10 cellular contexts compared by ENCODE assay signal in genomic region chr12:124380793-124381453, GRCh38.
DNase-seq lines count a peak whose midpoint lies in the region; ATAC-seq, FAIRE-seq and TF ChIP-seq lines count a peak whose summit lies in the region.
"Had no signal": no experiment of that assay in that cellular context is flagged by ENCODE, and none has a peak within 500 bp of the region (broad histone marks: within the 10 kb centered on the region; RNA-seq: fewer than 3 reads in every experiment).

No MANE protein-coding gene starts in this region.

- H3K4me3 ChIP-seq in small intestine (ENCODE audit: low read depth in 1 of 2, low read length in 2 of 2) (no peak overlapping the region), aorta (ENCODE audit: low read length in 2 of 2) (no peak overlapping the region)

- H3K27ac ChIP-seq in small intestine (ENCODE audit: low read depth in 1 of 2, low read length in 1 of 2): peak overlapping the region; percentile 78 to 81
- peak overlapping the region in 1 of 2 donors; percentile 85 for H3K27ac ChIP-seq in aorta (ENCODE audit: low read depth in 1 of 2, low read length in 2 of 2)

- H3K36me3 ChIP-seq in small intestine (ENCODE audit: control insufficient read depth in 2 of 2, insufficient read depth in 2 of 2, low read length in 2 of 2) (peaks cover 3 to 7% of the 10 kb centered on the region in 2 donors), aorta (ENCODE audit: control insufficient read depth in 1 of 2, insufficient read depth in 2 of 2, low read length in 1 of 2) (peaks cover 0 to 5% of the 10 kb centered on the region in 2 donors)

- H3K27ac Mint-ChIP-seq in WTC11: peak overlapping the region; percentile 69
- H3K27ac Mint-ChIP-seq: stimulated activated memory B cell treated with anti-CD40 and anti-IgM and Interleukin-4, amounts not matched to agents 10 μg/mL and 1 μg/mL and 100 μg/mL, for 72 hours had no signal

- peaks cover 28% of the 10 kb centered on the region for H3K36me3 Mint-ChIP-seq in WTC11

- peak; percentile 46 for DNase-seq in ELR (ENCODE audit: low read depth)
- DNase-seq in WTC11 (ENCODE audit: low spot score): no peak
- DNase-seq in islet precursor cell: peak; percentile 87
- no peak for DNase-seq in small intestine
- DNase-seq in GM10266 (ENCODE audit: extremely low spot score): no peak
- DNase-seq in aorta: no peak
- no peak for DNase-seq in A172 (ENCODE audit: low spot score)
- DNase-seq: NCI-H1436 treated with DMSO at 0.1 percent for 48 hours had no signal

- ATAC-seq in WTC11 (no peak), GM18502 (IDR thresholded peaks at IDR 0.05; ENCODE audit: poor library complexity, unreplicated experiment) (no peak), aorta (ENCODE audit: low FRiP score) (no peak)
- ATAC-seq: stimulated activated memory B cell treated with anti-CD40 and anti-IgM and Interleukin-4, amounts not matched to agents 10 μg/mL and 1 μg/mL and 100 μg/mL, for 72 hours had no signal

- H3K27me3 ChIP-seq in small intestine (ENCODE audit: control insufficient read depth in 2 of 2, insufficient read depth in 2 of 2, low read length in 2 of 2) (no peaks in the 10 kb centered on the region), aorta (ENCODE audit: control insufficient read depth in 1 of 2, insufficient read depth in 2 of 2, low read length in 1 of 2) (no peaks in the 10 kb centered on the region)

- H3K27me3 Mint-ChIP-seq in WTC11 (ENCODE audit: low read depth): no peaks in the 10 kb centered on the region
- H3K27me3 Mint-ChIP-seq: stimulated activated memory B cell treated with anti-CD40 and anti-IgM and Interleukin-4, amounts not matched to agents 10 μg/mL and 1 μg/mL and 100 μg/mL, for 72 hours had no signal

- no peak overlapping the region for H3K4me3 Mint-ChIP-seq in WTC11
- H3K4me3 Mint-ChIP-seq: stimulated activated memory B cell treated with anti-CD40 and anti-IgM and Interleukin-4, amounts not matched to agents 10 μg/mL and 1 μg/mL and 100 μg/mL, for 72 hours had no signal

- POLR2A ChIA-PET in WTC11 (lab: Charles Lee): interaction anchor here (0.6 kb wide), 1 partner anchor 42 kb away, joined by 4 read pairs; no protein-coding TSS in a partner anchor

- H3K4me1 ChIP-seq in small intestine (ENCODE audit: control insufficient read depth in 2 of 2, insufficient read depth in 1 of 2, low read depth in 1 of 2, low read length in 1 of 2) (peaks cover 0 to 8% of the 10 kb centered on the region in 2 donors), aorta (ENCODE audit: control insufficient read depth in 1 of 2, insufficient read depth in 2 of 2, low read length in 2 of 2) (no peaks in the 10 kb centered on the region)

- no peak for FAIRE-seq in small intestine (lab: Jason Lieb, UNC)

- CTCF ChIA-PET in WTC11 (lab: Charles Lee): interaction anchor here (1.0 to 1.5 kb wide), 5 partner anchors 8 to 327 kb away, joined by 3 to 8 read pairs (median 3); no protein-coding TSS in a partner anchor

- H3K9me3 ChIP-seq in small intestine (ENCODE audit: control insufficient read depth, low read depth) (no peaks in the 10 kb centered on the region), aorta (ENCODE audit: control insufficient read depth, low read length) (no peaks in the 10 kb centered on the region)

- TF ChIP-seq CTCF in WTC11 (IDR thresholded peaks at IDR 0.05): no peak
- no peak for TF ChIP-seq CTCF in GM10266 (IDR thresholded peaks at IDR 0.05; ENCODE audit: control insufficient read depth, insufficient read depth, low read depth, missing control alignments)

- 62 to 73% (median 64%) methylated on average over 8 of the region's 8 CpGs for whole genome bisulfite sequencing in small intestine, 3 donors
- 52 to 55% methylated on average over 8 of the region's 8 CpGs for WGBS in aorta, 2 donors

- H3K4me1 Mint-ChIP-seq in WTC11: no peaks in the 10 kb centered on the region; the same call in 1 of the 2 replicates

- intact Hi-C loops in aorta (cut with DNase I): loop anchor here (1.0 to 10.0 kb wide), 5 partner anchors 42 to 386 kb away; no protein-coding TSS in a partner anchor

- H3K9me3 Mint-ChIP-seq in WTC11: no peaks in the 10 kb centered on the region
- H3K9me3 Mint-ChIP-seq: stimulated activated memory B cell treated with anti-CD40 and anti-IgM and Interleukin-4, amounts not matched to agents 10 μg/mL and 1 μg/mL and 100 μg/mL, for 72 hours had no signal

TF ChIP-seq in WTC11, 78 proteins besides CTCF, POLR2A, EP300 and RAD21:
- TF ChIP-seq KAT7 (CRISPR knock-in tag; IDR thresholded peaks at IDR 0.05; ENCODE audit: borderline replicate concordance): no peak
- no peak for TF ChIP-seq ZNF671 (CRISPR knock-in tag; IDR thresholded peaks at IDR 0.05)
- TF ChIP-seq IRF2 (CRISPR knock-in tag; IDR thresholded peaks at IDR 0.05; ENCODE audit: borderline replicate concordance, low read depth): no peak
- TF ChIP-seq FOXJ3 (CRISPR knock-in tag; IDR thresholded peaks at IDR 0.05; ENCODE audit: borderline replicate concordance): no peak
- TF ChIP-seq ZNF396 (CRISPR knock-in tag; IDR thresholded peaks at IDR 0.05; ENCODE audit: borderline replicate concordance): no peak
- TF ChIP-seq, protein P1, sequence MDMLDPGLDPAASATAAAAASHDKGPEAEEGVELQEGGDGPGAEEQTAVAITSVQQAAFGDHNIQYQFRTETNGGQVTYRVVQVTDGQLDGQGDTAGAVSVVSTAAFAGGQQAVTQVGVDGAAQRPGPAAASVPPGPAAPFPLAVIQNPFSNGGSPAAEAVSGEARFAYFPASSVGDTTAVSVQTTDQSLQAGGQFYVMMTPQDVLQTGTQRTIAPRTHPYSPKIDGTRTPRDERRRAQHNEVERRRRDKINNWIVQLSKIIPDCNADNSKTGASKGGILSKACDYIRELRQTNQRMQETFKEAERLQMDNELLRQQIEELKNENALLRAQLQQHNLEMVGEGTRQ (CRISPR knock-in tag; IDR thresholded peaks at IDR 0.05): no peak
- no peak for TF ChIP-seq NR3C1 (CRISPR knock-in tag; conservative IDR thresholded peaks at IDR 0.05; ENCODE audit: low read depth)
- no peak for TF ChIP-seq ZNF263 (CRISPR knock-in tag; IDR thresholded peaks at IDR 0.05; ENCODE audit: low read depth)
- TF ChIP-seq TP53 (CRISPR knock-in tag; IDR thresholded peaks at IDR 0.05): no peak
- no peak for TF ChIP-seq TEAD4 (CRISPR knock-in tag; IDR thresholded peaks at IDR 0.05)
- no peak for TF ChIP-seq SOX15 (CRISPR knock-in tag; IDR thresholded peaks at IDR 0.05)

Comparison
In these comparisons a context has a peak if more than half of its experiments do, and no peak if none do; other contexts are left out.
1. DNase-seq: peak in ELR (single experiment) and islet precursor cell (single experiment); none in WTC11 (single experiment), small intestine (single experiment), GM10266 (single experiment), aorta (0 of 2) and A172 (single experiment).